33 cellular contexts compared by ENCODE assay signal in the genomic region with DNA sequence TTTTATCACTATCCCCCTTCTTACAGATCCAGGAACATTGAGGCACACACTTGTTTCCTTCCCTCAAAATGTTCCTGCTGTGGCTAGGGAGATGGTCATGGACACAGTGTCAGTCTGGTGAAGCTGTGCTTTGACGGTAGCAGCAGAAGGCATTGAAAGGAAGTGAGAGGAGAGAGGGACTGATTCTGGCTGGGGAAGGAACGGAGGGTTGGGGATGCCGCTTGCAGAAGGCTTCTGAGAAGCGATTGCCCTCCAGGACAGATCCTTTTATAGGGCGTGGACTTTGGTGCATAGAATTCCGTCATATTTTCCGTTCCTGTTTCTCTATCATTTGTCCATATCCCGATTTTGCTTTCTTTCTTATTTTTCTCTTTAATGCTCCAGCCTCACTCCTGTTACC. TPM values are rescaled to one million over a fixed set of nuclear protein-coding genes. Genes with fewer than 3 reads are reported as not detected.
"Had no signal": no experiment of that assay in that cellular context is flagged by ENCODE, and none has a peak within 500 bp of the region (broad histone marks: within the 10 kb centered on the region; RNA-seq: fewer than 3 reads in every experiment).

No MANE protein-coding gene starts in this region.

- H3K4me3 ChIP-seq: coronary artery, heart right ventricle, prostate gland, right lobe of liver, spleen, testis had no signal

- H3K4me1 ChIP-seq: parathyroid adenoma, prostate gland, right lobe of liver, spleen, testis, tibial nerve had no signal

- H3K9me3 Mint-ChIP-seq: stimulated activated naive CD8-positive, alpha-beta T cell treated with anti-CD3 and anti-CD28 coated beads, Interleukin-15, amount 100 ng/mL, for 72 hours had no signal

- H3K36me3 Mint-ChIP-seq: natural killer cell treated with Interleukin-12 subunit alpha and Interleukin-12 subunit beta and Interleukin-15 and Interleukin-18, amount 100 ng/mL, for 72 hours; stimulated activated naive B cell treated with anti-CD40 and anti-IgM and Interleukin-4, amounts not matched to agents 10 μg/mL and 1 μg/mL and 100 μg/mL, for 72 hours had no signal

- FAIRE-seq: frontal cortex, islet of Langerhans had no signal

- H3K9me3 ChIP-seq: heart right ventricle, prostate gland, right lobe of liver, testis had no signal

- ATAC-seq: esophagus mucosa; heart right ventricle; left lobe of liver; natural killer cell treated with Interleukin-12 subunit alpha and Interleukin-12 subunit beta and Interleukin-15 and Interleukin-18, amount 100 ng/mL, for 72 hours; right lobe of liver; stimulated activated naive B cell treated with anti-CD40 and anti-IgM and Interleukin-4, amounts not matched to agents 10 μg/mL and 1 μg/mL and 100 μg/mL, for 72 hours; stimulated activated naive CD8-positive, alpha-beta T cell treated with anti-CD3 and anti-CD28 coated beads, Interleukin-15, amount 100 ng/mL, for 72 hours had no signal

- DNase-seq: cerebellar nuclear complex; effector CD8-positive, alpha-beta T cell; heart right ventricle; hypothalamus; kidney glomerular epithelial cell; mammary epithelial cell; retina; right lobe of liver; spleen; stimulated activated CD4-positive, alpha-beta T cell treated with anti-CD3 and anti-CD28 coated beads, Interleukin-15, amount 100 ng/mL, for 24 hours; stimulated activated CD4-positive, alpha-beta T cell treated with anti-CD3 and anti-CD28 coated beads, Interleukin-2, amount 100 ng/mL, for 24 hours; stimulated activated CD4-positive, alpha-beta T cell treated with anti-CD3 and anti-CD28 coated beads, Interleukin-4, amount 100 ng/mL, for 4 hours; stimulated activated naive B cell treated with anti-CD40 and anti-IgM and Interleukin-4, amounts not matched to agents 10 μg/mL and 1 μg/mL and 100 μg/mL, for 72 hours; stimulated activated naive CD8-positive, alpha-beta T cell treated with anti-CD3 and anti-CD28 coated beads, Interleukin-15, amount 100 ng/mL, for 72 hours; testis had no signal

- H3K4me1 Mint-ChIP-seq: stimulated activated naive CD8-positive, alpha-beta T cell treated with anti-CD3 and anti-CD28 coated beads, Interleukin-15, amount 100 ng/mL, for 72 hours had no signal

- H3K4me3 Mint-ChIP-seq: natural killer cell treated with Interleukin-12 subunit alpha and Interleukin-12 subunit beta and Interleukin-15 and Interleukin-18, amount 100 ng/mL, for 72 hours; stimulated activated naive B cell treated with anti-CD40 and anti-IgM and Interleukin-4, amounts not matched to agents 10 μg/mL and 1 μg/mL and 100 μg/mL, for 72 hours; stimulated activated naive CD8-positive, alpha-beta T cell treated with anti-CD3 and anti-CD28 coated beads, Interleukin-15, amount 100 ng/mL, for 72 hours had no signal

- H3K36me3 ChIP-seq: heart right ventricle, prostate gland, right lobe of liver, spleen, tibial nerve had no signal

- H3K27ac Mint-ChIP-seq: natural killer cell treated with Interleukin-12 subunit alpha and Interleukin-12 subunit beta and Interleukin-15 and Interleukin-18, amount 100 ng/mL, for 72 hours; stimulated activated naive B cell treated with anti-CD40 and anti-IgM and Interleukin-4, amounts not matched to agents 10 μg/mL and 1 μg/mL and 100 μg/mL, for 72 hours; stimulated activated naive CD8-positive, alpha-beta T cell treated with anti-CD3 and anti-CD28 coated beads, Interleukin-15, amount 100 ng/mL, for 72 hours had no signal

- H3K27me3 ChIP-seq: heart right ventricle, right lobe of liver, testis, tibial nerve had no signal

- H3K27ac ChIP-seq: coronary artery, heart right ventricle, parathyroid adenoma, prostate gland, right lobe of liver, spleen, testis had no signal

RNA-seq across cellular contexts. Expression of a gene that starts 14.1 kb away (rescaled TPM):
- total RNA-seq: fibroblast of lung; mononuclear cell; natural killer cell treated with Interleukin-12 subunit alpha and Interleukin-12 subunit beta and Interleukin-15 and Interleukin-18, amount 100 ng/mL, for 72 hours had no signal
- polyA plus RNA-seq: fibroblast of lung had no signal

RNA-seq across cellular contexts. Expression of a gene that starts 26.2 kb away (rescaled TPM):
- total RNA-seq: dermis microvascular lymphatic vessel endothelial cell; esophagus mucosa; fibroblast of lung; frontal cortex; glomerular endothelial cell; heart right ventricle; left lobe of liver; lower leg skin; mammary epithelial cell; mesenteric fat pad; mononuclear cell; natural killer cell treated with Interleukin-12 subunit alpha and Interleukin-12 subunit beta and Interleukin-15 and Interleukin-18, amount 100 ng/mL, for 72 hours; omental fat pad; right lobe of liver; spleen; subcutaneous adipose tissue; tibial nerve; ureter had no signal
- polyA plus RNA-seq: fibroblast of lung, heart right ventricle, mammary epithelial cell, spleen had no signal
